In genomic region chr2:168851674-168852320, GRCh38 we compare ENCODE assay signal across 11 cellular contexts. TPM values are rescaled to one million over a fixed set of nuclear protein-coding genes. Genes with fewer than 3 reads are reported as not detected.
DNase-seq lines count a peak whose midpoint lies in the region; ATAC-seq and TF ChIP-seq lines count a peak whose summit lies in the region.
"Had no signal": no experiment of that assay in that cellular context is flagged by ENCODE, and none has a peak within 500 bp of the region (broad histone marks: within the 10 kb centered on the region; RNA-seq: fewer than 3 reads in every experiment).

No MANE protein-coding gene starts in this region.

- H3K27me3 ChIP-seq in body of pancreas (no peaks in the 10 kb centered on the region), ovary (no peaks in the 10 kb centered on the region)

- no peaks in the 10 kb centered on the region for H3K9me3 Mint-ChIP-seq in effector memory CD8-positive, alpha-beta T cell
- peaks cover 4% of the 10 kb centered on the region for H3K9me3 Mint-ChIP-seq in activated CD4-positive, alpha-beta T cell treated with anti-CD3 and anti-CD28 coated beads, Interleukin-2, amount 10 ng/mL, durations not matched to agents 24 days and 14 days
- H3K9me3 Mint-ChIP-seq: activated naive CD8-positive, alpha-beta T cell treated with anti-CD3 and anti-CD28 coated beads for 36 hours had no signal

- DNase-seq in GM04503 (ENCODE audit: low read depth) (peak; percentile 8), NCI-H2171 treated with DMSO at 0.1 percent for 48 hours (lab: John Stamatoyannopoulos, UW) (peak; percentile 80), body of pancreas (peak in 3 of 4 donors; percentile 15 to 39 (median 21)), ovary (peak; percentile 23 to 55 (median 37)), GF-D8 (lab: John Stamatoyannopoulos, UW) (no peak)
- DNase-seq in effector memory CD8-positive, alpha-beta T cell: no peak
- DNase-seq in activated CD4-positive, alpha-beta T cell treated with anti-CD3 and anti-CD28 coated beads, Interleukin-2, amount 10 ng/mL, durations not matched to agents 24 days and 14 days: no peak
- DNase-seq: activated naive CD8-positive, alpha-beta T cell treated with anti-CD3 and anti-CD28 coated beads for 36 hours had no signal

- no peak for TF ChIP-seq CTCF in body of pancreas (IDR thresholded peaks at IDR 0.05)
- no peak for TF ChIP-seq CTCF in ovary (IDR thresholded peaks at IDR 0.05)

- H3K4me1 Mint-ChIP-seq in effector memory CD8-positive, alpha-beta T cell (ENCODE audit: low read depth in 2 of 2): no peaks in the 10 kb centered on the region
- H3K4me1 Mint-ChIP-seq in activated CD4-positive, alpha-beta T cell treated with anti-CD3 and anti-CD28 coated beads, Interleukin-2, amount 10 ng/mL, durations not matched to agents 24 days and 14 days: no peaks in the 10 kb centered on the region

- TF ChIP-seq EP300 in ovary (IDR thresholded peaks at IDR 0.05): no peak

- H3K4me3 ChIP-seq in body of pancreas (no peak overlapping the region), ovary (no peak overlapping the region)

- no peaks in the 10 kb centered on the region for H3K9me3 ChIP-seq in body of pancreas
- no peaks in the 10 kb centered on the region for H3K9me3 ChIP-seq in ovary

- WGBS in body of pancreas, 2 donors: 77 to 82% methylated on average over 5 of the region's 5 CpGs
- 78 to 81% (median 81%) methylated on average over 5 of the region's 5 CpGs for WGBS in ovary, 3 donors

- H3K36me3 Mint-ChIP-seq in effector memory CD8-positive, alpha-beta T cell (ENCODE audit: insufficient read depth): no peaks in the 10 kb centered on the region
- H3K36me3 Mint-ChIP-seq in activated CD4-positive, alpha-beta T cell treated with anti-CD3 and anti-CD28 coated beads, Interleukin-2, amount 10 ng/mL, durations not matched to agents 24 days and 14 days (ENCODE audit: low read depth): peaks cover 30% of the 10 kb centered on the region

- ATAC-seq in body of pancreas (no peak), HG03139 (IDR thresholded peaks at IDR 0.05; ENCODE audit: unreplicated experiment) (no peak)
- no peak for ATAC-seq in effector memory CD8-positive, alpha-beta T cell (replicated peaks)

- H3K27me3 Mint-ChIP-seq in effector memory CD8-positive, alpha-beta T cell: no peaks in the 10 kb centered on the region
- no peaks in the 10 kb centered on the region for H3K27me3 Mint-ChIP-seq in activated CD4-positive, alpha-beta T cell treated with anti-CD3 and anti-CD28 coated beads, Interleukin-2, amount 10 ng/mL, durations not matched to agents 24 days and 14 days
- H3K27me3 Mint-ChIP-seq: activated naive CD8-positive, alpha-beta T cell treated with anti-CD3 and anti-CD28 coated beads for 36 hours; progenitor cell of endocrine pancreas had no signal

- TF ChIP-seq POLR2A in body of pancreas (IDR thresholded peaks at IDR 0.05) (no peak), ovary (IDR thresholded peaks at IDR 0.05) (no peak)

- H3K4me1 ChIP-seq in body of pancreas (peaks cover 16% of the 10 kb centered on the region), ovary (ENCODE audit: insufficient read depth) (no peaks in the 10 kb centered on the region)

- H3K36me3 ChIP-seq in body of pancreas (replicated peaks in 1 of 2; ENCODE audit: insufficient read depth in 1 of 2, low read depth in 2 of 2) (peaks cover 0 to 2% of the 10 kb centered on the region in 2 donors), ovary (no peaks in the 10 kb centered on the region)

- H3K4me3 Mint-ChIP-seq in effector memory CD8-positive, alpha-beta T cell: no peak overlapping the region
- no peak overlapping the region for H3K4me3 Mint-ChIP-seq in activated CD4-positive, alpha-beta T cell treated with anti-CD3 and anti-CD28 coated beads, Interleukin-2, amount 10 ng/mL, durations not matched to agents 24 days and 14 days
- H3K4me3 Mint-ChIP-seq: activated naive CD8-positive, alpha-beta T cell treated with anti-CD3 and anti-CD28 coated beads for 36 hours had no signal

- H3K27ac Mint-ChIP-seq in effector memory CD8-positive, alpha-beta T cell: no peak overlapping the region
- H3K27ac Mint-ChIP-seq in activated CD4-positive, alpha-beta T cell treated with anti-CD3 and anti-CD28 coated beads, Interleukin-2, amount 10 ng/mL, durations not matched to agents 24 days and 14 days: no peak overlapping the region
- H3K27ac Mint-ChIP-seq: activated naive CD8-positive, alpha-beta T cell treated with anti-CD3 and anti-CD28 coated beads for 36 hours; progenitor cell of endocrine pancreas had no signal

- intact Hi-C loops in body of pancreas (cut with DNase I) (no loop called here), ovary (cut with DNase I) (no loop called here)
- intact Hi-C loops in activated CD4-positive, alpha-beta T cell treated with anti-CD3 and anti-CD28 coated beads, Interleukin-2, amount 10 ng/mL, durations not matched to agents 24 days and 14 days (cut with micrococcal nuclease): no loop called here

- H3K27ac ChIP-seq in body of pancreas: no peak overlapping the region
- H3K27ac ChIP-seq in ovary: no peak overlapping the region

RNA-seq across cellular contexts. Expression of gene SPC25, which starts 38.4 kb away (rescaled TPM):
- total RNA-seq in body of pancreas: not detected
- total RNA-seq in ovary: 1 to 10 TPM in 2 of 7 donors, under 1 TPM in 5; 0.34 to 2.4 (median 0.66) TPM
- polyA plus RNA-seq in ovary: 1 to 10 TPM in 1 of 2 donors, under 1 TPM in 1; 0.85 to 1.3 TPM
- total RNA-seq in activated CD4-positive, alpha-beta T cell treated with anti-CD3 and anti-CD28 coated beads, Interleukin-2, amount 10 ng/mL, durations not matched to agents 24 days and 14 days: 22.5 and 22.8 TPM in 2 replicates

RNA-seq across cellular contexts. Expression of gene G6PC2, which starts 49.3 kb away (rescaled TPM):
- total RNA-seq in body of pancreas (10 to 100 TPM; 21.3 to 35.3 TPM), ovary (under 1 TPM in 1 of 7 donors, not detected in 6; 0.57 TPM)
- not detected for polyA plus RNA-seq in ovary
- total RNA-seq in activated CD4-positive, alpha-beta T cell treated with anti-CD3 and anti-CD28 coated beads, Interleukin-2, amount 10 ng/mL, durations not matched to agents 24 days and 14 days: not detected in 2 replicates
- total RNA-seq: activated naive CD8-positive, alpha-beta T cell treated with anti-CD3 and anti-CD28 coated beads for 36 hours; progenitor cell of endocrine pancreas; T-helper 2 cell treated with Interferon-gamma antibody and Interleukin-4, amounts not matched to agents 100 ng/mL and 5 ng/mL, for 36 hours had no signal

RNA-seq across cellular contexts. Expression of gene NOSTRIN, which starts 49.4 kb away (rescaled TPM):
- total RNA-seq in body of pancreas: 10 to 100 TPM; 34.8 to 64.3 TPM
- total RNA-seq in ovary: 10 to 100 TPM in 6 of 7 donors, 1 to 10 TPM in 1; 10.0 to 29.8 (median 19.7) TPM
- polyA plus RNA-seq in ovary: 10 to 100 TPM; 21.8 to 28.7 TPM
- total RNA-seq in activated CD4-positive, alpha-beta T cell treated with anti-CD3 and anti-CD28 coated beads, Interleukin-2, amount 10 ng/mL, durations not matched to agents 24 days and 14 days: not detected in 2 replicates
- total RNA-seq: activated naive CD8-positive, alpha-beta T cell treated with anti-CD3 and anti-CD28 coated beads for 36 hours; T-helper 2 cell treated with Interferon-gamma antibody and Interleukin-4, amounts not matched to agents 100 ng/mL and 5 ng/mL, for 36 hours had no signal

Comparison
In these comparisons a context has a peak if more than half of its experiments do, and no peak if none do; other contexts are left out.
1. DNase-seq: peak in GM04503 (single experiment), NCI-H2171 treated with DMSO at 0.1 percent for 48 hours (single experiment), body of pancreas (3 of 4) and ovary (5 of 5); none in GF-D8 (single experiment), effector memory CD8-positive, alpha-beta T cell (0 of 3) and activated CD4-positive, alpha-beta T cell treated with anti-CD3 and anti-CD28 coated beads, Interleukin-2, amount 10 ng/mL, durations not matched to agents 24 days and 14 days (single experiment).
2. RNA of gene G6PC2, which starts 49.3 kb away (total RNA-seq): 21.3 to 35.3 TPM in body of pancreas; 0.57 TPM in ovary and not detected in activated CD4-positive, alpha-beta T cell treated with anti-CD3 and anti-CD28 coated beads, Interleukin-2, amount 10 ng/mL, durations not matched to agents 24 days and 14 days; every median in the first group is over 10 times any median in the second.
3. RNA of gene NOSTRIN, which starts 49.4 kb away (total RNA-seq): 34.8 to 64.3 TPM in body of pancreas and 10.0 to 29.8 TPM in ovary; not detected in activated CD4-positive, alpha-beta T cell treated with anti-CD3 and anti-CD28 coated beads, Interleukin-2, amount 10 ng/mL, durations not matched to agents 24 days and 14 days; every median in the first group is over 10 times any median in the second.